Comparison of ENCODE assay signal across 9 cellular contexts in the genomic region with DNA sequence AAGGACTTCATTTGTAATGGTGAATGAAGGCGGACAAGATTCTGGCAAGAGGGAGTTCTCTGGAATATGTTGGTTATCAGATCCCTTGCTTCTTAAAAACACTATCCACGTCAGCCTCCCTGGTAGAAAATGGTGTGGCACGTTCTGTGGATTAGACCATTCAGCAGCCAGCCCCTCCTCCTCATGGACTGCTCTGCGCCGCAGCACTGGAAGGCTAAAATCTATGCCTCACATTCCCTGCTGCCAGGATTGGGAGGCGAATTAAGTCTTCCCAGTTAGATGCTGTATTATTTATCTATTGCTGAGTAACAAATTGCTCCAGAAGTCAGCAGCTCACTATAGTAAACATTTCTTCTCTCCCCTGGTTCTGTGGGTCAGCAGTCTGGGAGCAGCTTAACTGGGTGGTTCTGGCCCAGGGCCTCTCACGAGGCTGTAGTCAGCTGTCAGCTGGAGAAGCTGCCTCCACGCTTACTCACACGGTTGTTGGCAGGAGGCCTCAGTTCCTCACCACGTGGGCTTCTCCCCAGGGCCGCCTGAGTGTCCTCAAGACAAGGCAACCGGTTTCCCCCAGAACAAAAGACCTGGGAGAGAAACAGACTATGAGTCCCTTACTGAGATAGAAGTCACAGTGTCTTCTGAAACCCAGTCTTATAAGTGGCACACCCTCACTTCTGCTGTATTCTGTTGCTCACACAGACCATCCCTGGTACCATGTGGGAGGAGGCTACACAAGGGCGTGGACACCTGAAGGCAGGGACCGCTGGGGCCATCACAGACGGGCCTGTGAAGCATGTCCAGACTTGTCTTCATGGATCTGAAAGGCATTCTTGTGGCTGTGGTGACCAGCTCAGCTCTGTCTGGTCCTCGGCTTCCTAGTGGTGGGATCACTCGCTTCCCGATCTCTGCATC.
A peak's percentile ranks its signal among the peaks of the same experiment; 100 is the strongest.
DNase-seq lines count a peak whose midpoint lies in the region; ATAC-seq and TF ChIP-seq lines count a peak whose summit lies in the region.
"Had no signal": no experiment of that assay in that cellular context is flagged by ENCODE, and none has a peak within 500 bp of the region (broad histone marks: within the 10 kb centered on the region; RNA-seq: fewer than 3 reads in every experiment).

No MANE protein-coding gene starts in this region.

- DNase-seq in M059J (ENCODE audit: low read depth) (peak; percentile 89), chondrocyte (ENCODE audit: low spot score) (no peak), lower leg skin (ENCODE audit: low spot score in 2 of 2) (peak; percentile 88 to 97), upper lobe of left lung (peak; percentile 6 to 39), OCI-LY7 (ENCODE audit: low spot score) (no peak), NOMO-1 treated with DMSO at 0.1 percent for 48 hours (lab: John Stamatoyannopoulos, UW; ENCODE audit: unreplicated experiment) (no peak)
- DNase-seq in effector memory CD4-positive, alpha-beta T cell = no peak
- DNase-seq: NCI-H345, nephron progenitor cell had no signal

- H3K4me1 ChIP-seq in upper lobe of left lung = peaks cover 0 to 4% (median 0%) of the 10 kb centered on the region in 4 donors
- H3K4me1 ChIP-seq in OCI-LY7 (ENCODE audit: insufficient read depth, low read length, poor library complexity, severe bottlenecking) = no peaks in the 10 kb centered on the region
- no peaks in the 10 kb centered on the region for H3K4me1 ChIP-seq in effector memory CD4-positive, alpha-beta T cell (ENCODE audit: control insufficient read depth, insufficient read depth, low read length, poor library complexity, severe bottlenecking)

- H3K9me2 ChIP-seq in OCI-LY7 (ENCODE audit: insufficient read depth, low read length) = no peaks in the 10 kb centered on the region

- TF ChIP-seq EP300 in upper lobe of left lung (IDR thresholded peaks at IDR 0.05) = no peak

- no peaks in the 10 kb centered on the region for H3K79me2 ChIP-seq in OCI-LY7 (ENCODE audit: insufficient read depth, low read depth, low read length)

- H3K4me1 Mint-ChIP-seq in chondrocyte (ENCODE audit: low read depth) = peaks cover 15% of the 10 kb centered on the region

- H3K36me3 ChIP-seq in upper lobe of left lung = no peaks in the 10 kb centered on the region
- H3K36me3 ChIP-seq in OCI-LY7 (ENCODE audit: insufficient read depth, low read length) = no peaks in the 10 kb centered on the region
- H3K36me3 ChIP-seq in effector memory CD4-positive, alpha-beta T cell (ENCODE audit: control insufficient read depth, insufficient read depth, low read length) = no peaks in the 10 kb centered on the region

- POLR2A ChIA-PET in OCI-LY7 (lab: Charles Lee) = interaction anchor here (1.0 kb wide), 1 partner anchor 19 kb away, joined by 3 read pairs; no protein-coding TSS in a partner anchor

- BruUV-seq in OCI-LY7 (replicated peaks; lab: Mats Ljungman, UMichigan) = no TSS peak

- intact Hi-C loops in lower leg skin (cut with DNase I; ENCODE audit: low total_unique reads) = no loop called here
- intact Hi-C loops in OCI-LY7 (cut with micrococcal nuclease; ENCODE audit: unreplicated experiment) = no loop called here

- H3K9me3 ChIP-seq in upper lobe of left lung = no peaks in the 10 kb centered on the region
- H3K9me3 ChIP-seq in OCI-LY7 (ENCODE audit: low read length) = no peaks in the 10 kb centered on the region
- H3K9me3 ChIP-seq in effector memory CD4-positive, alpha-beta T cell (ENCODE audit: control insufficient read depth, low read length) = no peaks in the 10 kb centered on the region

- peaks cover 1% of the 10 kb centered on the region for H3K36me3 Mint-ChIP-seq in chondrocyte (ENCODE audit: low read depth)

- H3K27ac ChIP-seq in upper lobe of left lung (no peak overlapping the region), OCI-LY7 (ENCODE audit: low read depth, low read length, poor library complexity, severe bottlenecking) (no peak overlapping the region)
- H3K27ac ChIP-seq in effector memory CD4-positive, alpha-beta T cell (ENCODE audit: insufficient read depth, low read length, poor library complexity, severe bottlenecking) = no peak overlapping the region

- no peak overlapping the region for H3K4me3 Mint-ChIP-seq in chondrocyte (ENCODE audit: unreplicated experiment)
- H3K4me3 Mint-ChIP-seq: nephron progenitor cell had no signal

- no peak overlapping the region for H3K4me2 ChIP-seq in OCI-LY7 (ENCODE audit: low read length)

- no peak overlapping the region for H2AFZ ChIP-seq in OCI-LY7 (ENCODE audit: low read length)

- 52 to 53% methylated on average over 18 of the region's 18 CpGs for WGBS in lower leg skin, 2 donors
- WGBS in upper lobe of left lung, 2 donors = 72 to 82% methylated on average over 15 to 18 of the region's 18 CpGs

- H3K4me3 ChIP-seq in lower leg skin (ENCODE audit: low read depth, poor library complexity, severe bottlenecking) (no peak overlapping the region), upper lobe of left lung (no peak overlapping the region), OCI-LY7 (ENCODE audit: low read depth, low read length, poor library complexity, severe bottlenecking) (no peak overlapping the region)
- no peak overlapping the region for H3K4me3 ChIP-seq in effector memory CD4-positive, alpha-beta T cell (ENCODE audit: insufficient read depth, low read depth, low read length, poor library complexity, severe bottlenecking)

- TF ChIP-seq POLR2A in lower leg skin (IDR thresholded peaks at IDR 0.05) (no peak), upper lobe of left lung (IDR thresholded peaks at IDR 0.05) (no peak)

- peaks cover 3% of the 10 kb centered on the region for H3K9me3 Mint-ChIP-seq in chondrocyte (ENCODE audit: low read depth)
- H3K9me3 Mint-ChIP-seq: nephron progenitor cell had no signal

- H4K20me1 ChIP-seq in OCI-LY7 (ENCODE audit: insufficient read depth, low read length) = no peaks in the 10 kb centered on the region

- peak overlapping the region; percentile 87 for H3K27ac Mint-ChIP-seq in chondrocyte (ENCODE audit: unreplicated experiment)
- H3K27ac Mint-ChIP-seq: nephron progenitor cell had no signal

- H3K27me3 Mint-ChIP-seq in chondrocyte (ENCODE audit: low read depth) = peaks cover 3% of the 10 kb centered on the region

- CTCF ChIA-PET in OCI-LY7 (lab: Charles Lee; ENCODE audit: unreplicated experiment) = no interaction called here

- no peak for TF ChIP-seq CTCF in chondrocyte (IDR thresholded peaks at IDR 0.05)
- no peak for TF ChIP-seq CTCF in lower leg skin (IDR thresholded peaks at IDR 0.05)
- TF ChIP-seq CTCF in upper lobe of left lung (IDR thresholded peaks at IDR 0.05) = no peak
- TF ChIP-seq CTCF in OCI-LY7 (conservative IDR thresholded peaks at IDR 0.05; ENCODE audit: low read length) = no peak

- peak; percentile 66 to 93 for ATAC-seq in upper lobe of left lung (ENCODE audit: low FRiP score in 2 of 2)

- no peaks in the 10 kb centered on the region for H3K27me3 ChIP-seq in upper lobe of left lung
- H3K27me3 ChIP-seq in effector memory CD4-positive, alpha-beta T cell (replicated peaks; ENCODE audit: control insufficient read depth, insufficient read depth, low read length, poor library complexity, severe bottlenecking) = no peaks in the 10 kb centered on the region

Comparison
In these comparisons a context has a peak if more than half of its experiments do, and no peak if none do; other contexts are left out.
1. DNase-seq: peak in M059J (single experiment), lower leg skin (2 of 2) and upper lobe of left lung (2 of 2); none in chondrocyte (single experiment), OCI-LY7 (single experiment), effector memory CD4-positive, alpha-beta T cell (0 of 3) and NOMO-1 treated with DMSO at 0.1 percent for 48 hours (single experiment).